Comparison of ENCODE assay signal across 8 cellular contexts in genomic region chr16:82655315-82655714, GRCh38. TPM values are rescaled to one million over a fixed set of nuclear protein-coding genes. Genes with fewer than 3 reads are reported as not detected.
DNase-seq lines count a peak whose midpoint lies in the region; ATAC-seq, FAIRE-seq and TF ChIP-seq lines count a peak whose summit lies in the region.

No MANE protein-coding gene starts in this region.

- no TSS peak for BruUV-seq in PC-3 (replicated peaks; lab: Mats Ljungman, UMichigan)

- DNase-seq in GM12892 (ENCODE audit: insufficient read length) (no peak), NB4 (ENCODE audit: low read depth) (peak; percentile 48), mucosa of descending colon (peak in 2 of 3 donors; percentile 40 to 62), urothelium cell line (ENCODE audit: low spot score) (peak; percentile 70), DMS 273 treated with DMSO at 0.1 percent for 48 hours (lab: John Stamatoyannopoulos, UW) (no peak), posterior cingulate gyrus (no peak), PC-3 (no peak)
- peak; percentile 61 for DNase-seq in activated gamma-delta T cell treated with anti-CD3 and anti-CD28 coated beads, Interleukin-2, amount 50 U/mL, for 16 hours (ENCODE audit: low read depth)

- H3K4me3 ChIP-seq in NB4 (ENCODE audit: low read depth, low read length) (no peak overlapping the region), mucosa of descending colon (no peak overlapping the region), PC-3 (ENCODE audit: low read length) (no peak overlapping the region)

- H3K9me3 ChIP-seq in mucosa of descending colon (no peaks in the 10 kb centered on the region), PC-3 (ENCODE audit: low read length) (no peaks in the 10 kb centered on the region)

- no peak; the same call in 1 of the 2 replicates for TF ChIP-seq POLR2A in GM12892 (IDR thresholded peaks at IDR 0.05; ENCODE audit: low read depth, low read length)
- TF ChIP-seq POLR2A in NB4 (IDR thresholded peaks at IDR 0.05; ENCODE audit: extremely low read depth, insufficient read length): no peak

- H4K20me1 ChIP-seq in PC-3 (ENCODE audit: low read length): no peaks in the 10 kb centered on the region

- ATAC-seq in mucosa of descending colon: peak; percentile 72
- ATAC-seq in PC-3: no peak

- no peak overlapping the region for H3K4me2 ChIP-seq in PC-3 (ENCODE audit: low read length)

- no peaks in the 10 kb centered on the region for H3K9me2 ChIP-seq in PC-3 (replicated peaks; ENCODE audit: low read length)

- POLR2A ChIA-PET in PC-3 (lab: Charles Lee; ENCODE audit: unreplicated experiment): no interaction called here

- no peak overlapping the region for H3K27ac ChIP-seq in PC-3 (ENCODE audit: low read length)

- CTCF ChIA-PET in PC-3 (lab: Charles Lee): no interaction called here

- no peak overlapping the region for H3K9ac ChIP-seq in PC-3 (ENCODE audit: low read length)

- intact Hi-C loops in mucosa of descending colon (cut with DNase I, micrococcal nuclease): no loop called here
- intact Hi-C loops in posterior cingulate gyrus (cut with DNase I): no loop called here
- intact Hi-C loops in PC-3 (cut with micrococcal nuclease): no loop called here

- no peak overlapping the region for H2AFZ ChIP-seq in PC-3 (ENCODE audit: low read length)

- FAIRE-seq in GM12892 (lab: Jason Lieb, UNC) (peak; percentile 92), urothelium cell line (lab: Jason Lieb, UNC) (no peak)

- H3K36me3 ChIP-seq in mucosa of descending colon (ENCODE audit: low read depth): no peaks in the 10 kb centered on the region
- no peaks in the 10 kb centered on the region for H3K36me3 ChIP-seq in PC-3 (ENCODE audit: low read depth, low read length)

- H3F3A ChIP-seq in PC-3 (ENCODE audit: low read length, unreplicated experiment): no peaks in the 10 kb centered on the region

- H3K27me3 ChIP-seq in PC-3 (ENCODE audit: low read length): no peaks in the 10 kb centered on the region

- H3K79me2 ChIP-seq in PC-3 (ENCODE audit: low read length): no peaks in the 10 kb centered on the region

- H3K4me1 ChIP-seq in mucosa of descending colon (ENCODE audit: low read depth) (peaks cover 9% of the 10 kb centered on the region), PC-3 (ENCODE audit: insufficient read depth, low read length) (peaks cover 20% of the 10 kb centered on the region)

- no peak for TF ChIP-seq CTCF in NB4 (IDR thresholded peaks at IDR 0.05; ENCODE audit: low read depth, low read length)
- TF ChIP-seq CTCF in mucosa of descending colon (IDR thresholded peaks at IDR 0.05): no peak
- no peak for TF ChIP-seq CTCF in PC-3 (conservative IDR thresholded peaks at IDR 0.05; ENCODE audit: low read depth, low read length)

RNA-seq across cellular contexts. Expression of gene CDH13, which starts 28.5 kb away (rescaled TPM):
- 0.53 TPM for polyA plus RNA-seq in GM12892 (2012; ENCODE audit: missing spikeins)
- total RNA-seq in mucosa of descending colon: 10 to 100 TPM in 1 of 3 donors, 1 to 10 TPM in 2; 4.9 to 11.2 (median 9.8) TPM
- total RNA-seq in PC-3 (2014; rRNA removed): 0.36 TPM in 1 of 2 replicates, not detected in the other

Comparison
In these comparisons a context has a peak if more than half of its experiments do, and no peak if none do; other contexts are left out.
1. DNase-seq: peak in NB4 (single experiment), activated gamma-delta T cell treated with anti-CD3 and anti-CD28 coated beads, Interleukin-2, amount 50 U/mL, for 16 hours (single experiment), mucosa of descending colon (2 of 3) and urothelium cell line (single experiment); none in GM12892 (single experiment), DMS 273 treated with DMSO at 0.1 percent for 48 hours (single experiment), posterior cingulate gyrus (0 of 10) and PC-3 (single experiment).